ENCODE assay signal across 1 cellular context in the genomic region with DNA sequence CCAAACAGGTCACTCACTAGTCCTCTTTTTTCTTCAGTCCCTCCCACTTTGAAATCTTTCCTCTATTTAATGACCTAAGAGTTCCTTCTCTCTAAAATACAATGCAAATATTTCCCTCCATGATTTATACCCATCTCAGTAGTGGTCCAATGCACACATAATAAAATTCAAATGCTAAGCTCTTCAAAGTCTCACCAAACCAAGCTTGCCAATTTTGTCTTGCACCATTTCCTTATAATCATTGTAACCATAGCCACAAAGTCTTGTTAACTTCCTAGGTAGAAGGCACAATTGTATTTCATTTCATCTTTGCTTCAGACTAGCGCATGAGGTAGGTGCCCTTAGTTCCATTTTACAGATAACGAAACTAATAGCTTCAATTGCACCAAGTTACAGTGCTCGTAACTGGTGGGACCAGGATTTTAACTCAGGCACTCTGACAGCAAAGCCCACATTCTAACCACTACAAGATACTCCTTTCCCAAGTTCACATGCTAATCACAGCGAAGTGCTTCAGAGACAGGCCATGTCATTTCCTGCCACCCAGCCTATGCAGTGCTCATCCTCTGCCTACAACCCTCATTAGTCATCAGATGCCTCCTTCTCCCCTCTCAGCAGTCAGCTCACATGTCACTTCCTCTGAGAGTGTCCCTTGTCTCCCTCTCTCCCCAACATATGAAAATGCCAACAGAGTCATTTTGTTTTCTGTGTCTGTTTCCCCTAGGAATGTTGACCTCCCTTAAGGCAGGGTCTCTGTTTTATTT.
TF ChIP-seq lines count a peak whose summit lies in the region.

No MANE protein-coding gene starts in this region.

TF ChIP-seq in H1, 55 proteins besides CTCF, POLR2A, EP300 and RAD21:
- TF ChIP-seq SP1 (IDR thresholded peaks at IDR 0.05; ENCODE audit: low read depth, low read length) (no peak), NANOG (IDR thresholded peaks at IDR 0.05; ENCODE audit: insufficient read depth, low read depth, low read length, poor library complexity, severe bottlenecking) (no peak), TBP (IDR thresholded peaks at IDR 0.05; ENCODE audit: low read depth, low read length) (no peak), SRF (IDR thresholded peaks at IDR 0.05; ENCODE audit: low read depth, low read length) (no peak), SP4 (IDR thresholded peaks at IDR 0.05; ENCODE audit: low read length) (no peak), POU5F1 (IDR thresholded peaks at IDR 0.05; ENCODE audit: low read depth, low read length) (no peak)
- TF ChIP-seq, protein P1, sequence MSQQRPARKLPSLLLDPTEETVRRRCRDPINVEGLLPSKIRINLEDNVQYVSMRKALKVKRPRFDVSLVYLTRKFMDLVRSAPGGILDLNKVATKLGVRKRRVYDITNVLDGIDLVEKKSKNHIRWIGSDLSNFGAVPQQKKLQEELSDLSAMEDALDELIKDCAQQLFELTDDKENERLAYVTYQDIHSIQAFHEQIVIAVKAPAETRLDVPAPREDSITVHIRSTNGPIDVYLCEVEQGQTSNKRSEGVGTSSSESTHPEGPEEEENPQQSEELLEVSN (IDR thresholded peaks at IDR 0.05): no peak
- TF ChIP-seq, protein P2, sequence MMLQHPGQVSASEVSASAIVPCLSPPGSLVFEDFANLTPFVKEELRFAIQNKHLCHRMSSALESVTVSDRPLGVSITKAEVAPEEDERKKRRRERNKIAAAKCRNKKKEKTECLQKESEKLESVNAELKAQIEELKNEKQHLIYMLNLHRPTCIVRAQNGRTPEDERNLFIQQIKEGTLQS (IDR thresholded peaks at IDR 0.05; ENCODE audit: insufficient read depth, low read depth, low read length): no peak
